Comparison of ENCODE assay signal across 10 cellular contexts in genomic region chr2:151775057-151775740, GRCh38. TPM values are rescaled to one million over a fixed set of nuclear protein-coding genes. Genes with fewer than 3 reads are reported as not detected.
DNase-seq lines count a peak whose midpoint lies in the region; ATAC-seq and TF ChIP-seq lines count a peak whose summit lies in the region.
"Had no signal": no experiment of that assay in that cellular context is flagged by ENCODE, and none has a peak within 500 bp of the region (broad histone marks: within the 10 kb centered on the region; RNA-seq: fewer than 3 reads in every experiment).

No MANE protein-coding gene starts in this region.

- no peak overlapping the region for H3K56ac ChIP-seq in IMR-90 (ENCODE audit: extremely low read depth, insufficient read depth, low read length)

- H3K4ac ChIP-seq in IMR-90 (ENCODE audit: low read depth, low read length): no peak overlapping the region

- no peak overlapping the region for H2AFZ ChIP-seq in IMR-90 (replicated peaks; ENCODE audit: low read length, poor library complexity)

- 0 out of 2 replicates have a peak overlapping the region, but pooled peaks have one; percentile 45 for H3K14ac ChIP-seq in IMR-90 (replicated peaks; ENCODE audit: low read depth, low read length)

- no peak overlapping the region for H2BK5ac ChIP-seq in IMR-90 (ENCODE audit: low read depth, low read length, poor library complexity, severe bottlenecking)

- no peak for TF ChIP-seq CTCF in IMR-90 (conservative IDR thresholded peaks at IDR 0.05; ENCODE audit: low read depth, low read length)
- no peak for TF ChIP-seq CTCF in retinal pigment epithelial cell (conservative IDR thresholded peaks at IDR 0.05; ENCODE audit: low read depth, low read length)

- H3K4me3 ChIP-seq in IMR-90 (ENCODE audit: insufficient read depth, low read depth, low read length): no peak overlapping the region
- no peak overlapping the region for H3K4me3 ChIP-seq in retinal pigment epithelial cell (ENCODE audit: low read length)

- BruUV-seq in IMR-90 (replicated peaks; lab: Mats Ljungman, UMichigan): no TSS peak

- H3K18ac ChIP-seq in IMR-90 (ENCODE audit: low read depth, low read length): no peak overlapping the region

- no peak overlapping the region for H2BK15ac ChIP-seq in IMR-90 (ENCODE audit: low read depth, low read length)

- H4K8ac ChIP-seq in IMR-90 (ENCODE audit: low read depth in 2 of 2, low read length in 2 of 2): no peak overlapping the region

- intact Hi-C loops in IMR-90 (cut with micrococcal nuclease): no loop called here

- no peaks in the 10 kb centered on the region for H3K27me3 ChIP-seq in IMR-90 (ENCODE audit: control insufficient read depth, insufficient read depth, low read length)

- no peaks in the 10 kb centered on the region; the same call in 1 of the 2 replicates for H3K9me3 ChIP-seq in IMR-90 (ENCODE audit: control insufficient read depth, insufficient read depth, low read length)

- TF ChIP-seq POLR2A in IMR-90 (IDR thresholded peaks at IDR 0.05; ENCODE audit: low read depth, low read length): no peak

- H2AK5ac ChIP-seq in IMR-90 (ENCODE audit: low read depth, low read length): no peak overlapping the region

- dilution Hi-C loops in IMR-90 (cut with HindIII; ENCODE audit: low sequenced_read_pairs, unreplicated experiment): no loop called here

- no peak overlapping the region for H4K91ac ChIP-seq in IMR-90 (ENCODE audit: insufficient read depth, low read depth, low read length)

- H3K9me1 ChIP-seq in IMR-90 (ENCODE audit: insufficient read depth, low read length): peaks cover 7% of the 10 kb centered on the region

- H3K4me1 ChIP-seq in IMR-90 (ENCODE audit: control insufficient read depth, insufficient read depth, low read length): peaks cover 8% of the 10 kb centered on the region
- H3K4me1 ChIP-seq: Caco-2 had no signal

- ATAC-seq in GM18867 (IDR thresholded peaks at IDR 0.05; ENCODE audit: unreplicated experiment) (peak; percentile 33), IMR-90 (ENCODE audit: low read depth) (no peak), GM19452 (IDR thresholded peaks at IDR 0.05; ENCODE audit: unreplicated experiment) (no peak)

- H3K4me2 ChIP-seq in IMR-90 (ENCODE audit: low read depth, low read length): no peak overlapping the region

- H3K79me1 ChIP-seq in IMR-90 (ENCODE audit: low read depth in 1 of 2, low read length in 2 of 2): no peaks in the 10 kb centered on the region

- POLR2A ChIA-PET in IMR-90 (lab: Charles Lee; ENCODE audit: unreplicated experiment): no interaction called here

- no CpG with 5 or more reads among the region's 6 CpGs for WGBS in IMR-90 (ENCODE audit: extremely low coverage in 2 of 2, insufficient read length in 1 of 2), 2 experiments

- H4K20me1 ChIP-seq in IMR-90 (ENCODE audit: insufficient read depth, low read length): no peaks in the 10 kb centered on the region

- H3K36me3 ChIP-seq in IMR-90 (ENCODE audit: control insufficient read depth, insufficient read depth, low read length): peaks cover 8% of the 10 kb centered on the region; the same call in 1 of the 2 replicates

- peak overlapping the region; percentile 31; the same call in 1 of the 2 replicates for H3K23ac ChIP-seq in IMR-90 (ENCODE audit: low read depth, low read length)

- no peak overlapping the region for H2AK9ac ChIP-seq in IMR-90 (replicated peaks; ENCODE audit: low read depth, low read length, poor library complexity)

- CTCF ChIA-PET in IMR-90 (lab: Yijun Ruan, JAX): no interaction called here

- H2BK20ac ChIP-seq in IMR-90 (ENCODE audit: low read depth, low read length): no peak overlapping the region

- no peak for TF ChIP-seq RAD21 in IMR-90 (IDR thresholded peaks at IDR 0.05; ENCODE audit: low read length)

- H2BK120ac ChIP-seq in IMR-90 (ENCODE audit: low read depth, low read length): no peak overlapping the region

- in situ Hi-C loops in IMR-90 (cut with MboI; ENCODE audit: low sequenced_read_pairs): no loop called here

- H4K5ac ChIP-seq in IMR-90 (ENCODE audit: low read depth, low read length): no peak overlapping the region

- H3K27ac ChIP-seq in IMR-90 (ENCODE audit: insufficient read depth, low read length) (no peak overlapping the region), caudate nucleus (ENCODE audit: low read depth, low read length) (peak overlapping the region; percentile 50)

- no peak overlapping the region for H3K9ac ChIP-seq in IMR-90 (ENCODE audit: low read depth, low read length)

- peak; percentile 17 for DNase-seq in IMR-90
- peak in 4 of 61 donors; percentile 1 to 19 (median 4) for DNase-seq in caudate nucleus (lab: John Stamatoyannopoulos, UW)
- DNase-seq in retinal pigment epithelial cell (ENCODE audit: low read depth): peak; percentile 23
- no peak for DNase-seq in mesenteric fat pad (ENCODE audit: low spot score)
- DNase-seq in HCEC 1CT: no peak
- DNase-seq in GM03348 (ENCODE audit: low spot score): no peak
- DNase-seq: Caco-2; stimulated activated CD4-positive, alpha-beta T cell treated with anti-CD3 and anti-CD28 coated beads, Interleukin-4, amount 100 ng/mL, for 24 hours had no signal

TF ChIP-seq in IMR-90, 13 proteins besides CTCF, POLR2A, EP300 and RAD21:
- TF ChIP-seq RCOR1 (IDR thresholded peaks at IDR 0.05; ENCODE audit: insufficient replicate concordance, low read length): no peak
- TF ChIP-seq CHD1 (IDR thresholded peaks at IDR 0.05; ENCODE audit: low read depth, low read length): no peak
- TF ChIP-seq MXI1 (IDR thresholded peaks at IDR 0.05; ENCODE audit: borderline replicate concordance, low read depth, low read length): no peak
- no peak for TF ChIP-seq USF2 (IDR thresholded peaks at IDR 0.05; ENCODE audit: low read depth, low read length)
- no peak for TF ChIP-seq BHLHE40 (IDR thresholded peaks at IDR 0.05; ENCODE audit: low read depth, low read length)
- TF ChIP-seq NFE2L2 (IDR thresholded peaks at IDR 0.05; ENCODE audit: low read depth, low read length): no peak
- no peak for TF ChIP-seq FOS (IDR thresholded peaks at IDR 0.05; ENCODE audit: low read depth, low read length)

RNA-seq across cellular contexts. Expression of gene NEB, which starts 40.9 kb away (rescaled TPM):
- total RNA-seq in IMR-90 (2012; rRNA removed): under 0.01 TPM in 2 replicates
- polyA plus RNA-seq in IMR-90 (2012; rRNA removed): not detected in 2 replicates
- polyA plus RNA-seq in IMR-90 (2012; cell fraction: cytosol; rRNA removed): under 0.01 TPM in 1 of 2 replicates, not detected in the other
- 0.02 TPM in 1 of 2 replicates, not detected in the other for polyA plus RNA-seq in IMR-90 (2012; cell fraction: nucleus; rRNA removed; ENCODE audit: low replicate concordance)
- 0.64 TPM for total RNA-seq in mesenteric fat pad

RNA-seq across cellular contexts. Expression of gene ARL5A, which starts 53.0 kb away (rescaled TPM):
- 45.5 and 89.2 TPM in 2 replicates for total RNA-seq in IMR-90 (2012; rRNA removed)
- polyA plus RNA-seq in IMR-90 (2012; rRNA removed): 16.6 and 22.3 TPM in 2 replicates
- 2.4 and 3.9 TPM in 2 replicates for polyA plus RNA-seq in IMR-90 (2012; cell fraction: cytosol; rRNA removed)
- 1.4 and 5.8 TPM in 2 replicates for polyA plus RNA-seq in IMR-90 (2012; cell fraction: nucleus; rRNA removed; ENCODE audit: low replicate concordance)
- 50.6 TPM for total RNA-seq in mesenteric fat pad

Comparison
In these comparisons a context has a peak if more than half of its experiments do, and no peak if none do; other contexts are left out.
1. DNase-seq: peak in IMR-90 (single experiment) and retinal pigment epithelial cell (single experiment); none in mesenteric fat pad (single experiment), HCEC 1CT (single experiment) and GM03348 (single experiment).